In the genomic region with DNA sequence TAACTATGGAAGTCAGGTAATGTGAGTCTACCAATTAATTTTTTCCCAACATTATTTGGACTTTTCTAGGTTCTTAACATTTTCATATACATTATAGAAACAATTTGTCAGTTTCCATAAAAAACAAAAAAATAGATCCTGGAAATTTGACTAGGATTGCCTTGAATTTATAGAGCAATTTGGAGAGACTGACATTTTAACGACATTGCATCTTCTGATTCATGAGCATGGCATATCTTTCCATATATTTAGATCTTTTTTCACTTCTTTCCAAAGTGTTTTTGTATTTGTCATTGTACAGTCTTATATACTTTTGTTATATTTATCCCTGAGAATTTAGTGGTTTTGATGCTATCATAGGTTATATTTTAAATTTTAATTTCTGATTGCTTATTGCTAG, we compare ENCODE assay signal across 15 cellular contexts. TPM values are rescaled to one million over a fixed set of nuclear protein-coding genes. Genes with fewer than 3 reads are reported as not detected.
DNase-seq lines count a peak whose midpoint lies in the region; ATAC-seq, FAIRE-seq and TF ChIP-seq lines count a peak whose summit lies in the region.
"Had no signal": no experiment of that assay in that cellular context is flagged by ENCODE, and none has a peak within 500 bp of the region (broad histone marks: within the 10 kb centered on the region; RNA-seq: fewer than 3 reads in every experiment).

No MANE protein-coding gene starts in this region.

- no peak overlapping the region for H3K4me3 Mint-ChIP-seq in CD4-positive, CD25-positive, alpha-beta regulatory T cell
- no peak overlapping the region for H3K4me3 Mint-ChIP-seq in T-helper 17 cell
- H3K4me3 Mint-ChIP-seq: CD8-positive, alpha-beta T cell; H9 had no signal

- no peaks in the 10 kb centered on the region for H3K9me2 ChIP-seq in neural cell (ENCODE audit: insufficient read depth, low read length)

- H3K27ac ChIP-seq in CD4-positive, CD25-positive, alpha-beta regulatory T cell (ENCODE audit: insufficient read depth, low read length, poor library complexity, severe bottlenecking): no peak overlapping the region
- H3K27ac ChIP-seq in neural cell (ENCODE audit: low read length): no peak overlapping the region
- H3K27ac ChIP-seq: A549, C4-2B had no signal

- no peak for DNase-seq in CD4-positive, CD25-positive, alpha-beta regulatory T cell
- DNase-seq in D721Med (ENCODE audit: insufficient read length, low spot score) (no peak), T-helper 17 cell (no peak), NCI-H1436 (lab: John Stamatoyannopoulos, UW) (no peak)
- DNase-seq: BE2C; CD8-positive, alpha-beta T cell; COR-L47; DND-41; GOT3; H9 had no signal

- H3K27me3 ChIP-seq in CD4-positive, CD25-positive, alpha-beta regulatory T cell (ENCODE audit: control insufficient read depth, insufficient read depth, low read length): no peaks in the 10 kb centered on the region
- H3K27me3 ChIP-seq in neural cell (ENCODE audit: insufficient read depth, low read depth, low read length): no peaks in the 10 kb centered on the region
- H3K27me3 ChIP-seq: BE2C had no signal

- peak overlapping the region; percentile 23 for H3K4me3 ChIP-seq in CD4-positive, CD25-positive, alpha-beta regulatory T cell (ENCODE audit: low read depth, low read length)
- H3K4me3 ChIP-seq in neural cell (ENCODE audit: low read length): no peak overlapping the region
- H3K4me3 ChIP-seq: A549 had no signal

- ATAC-seq in CD4-positive, CD25-positive, alpha-beta regulatory T cell (ENCODE audit: low read depth in 2 of 2): no peak
- no peak for ATAC-seq in T-helper 17 cell
- no peak for ATAC-seq in HG03457 (IDR thresholded peaks at IDR 0.05; ENCODE audit: unreplicated experiment)
- ATAC-seq: A549; CD8-positive, alpha-beta T cell had no signal

- peaks cover 21% of the 10 kb centered on the region for H3K4me1 ChIP-seq in CD4-positive, CD25-positive, alpha-beta regulatory T cell (ENCODE audit: control insufficient read depth, insufficient read depth, low read length, poor library complexity, severe bottlenecking)
- H3K4me1 ChIP-seq: A549, BE2C had no signal

- TF ChIP-seq RAD21 in neural cell (conservative IDR thresholded peaks at IDR 0.05): no peak

- TF ChIP-seq EP300 in neural cell (conservative IDR thresholded peaks at IDR 0.05; ENCODE audit: poor library complexity, severe bottlenecking): no peak

- H3K4me2 ChIP-seq in neural cell (ENCODE audit: low read length): peak overlapping the region; percentile 40
- H3K4me2 ChIP-seq: A549 had no signal

- no peak overlapping the region for H3K27ac Mint-ChIP-seq in CD4-positive, CD25-positive, alpha-beta regulatory T cell
- peak overlapping the region; percentile 47 for H3K27ac Mint-ChIP-seq in T-helper 17 cell
- H3K27ac Mint-ChIP-seq: CD8-positive, alpha-beta T cell; H9 had no signal

- H3K4me1 Mint-ChIP-seq in CD4-positive, CD25-positive, alpha-beta regulatory T cell: peaks cover 43 to 93% (median 67%) of the 10 kb centered on the region in 4 donors
- peaks cover 52% of the 10 kb centered on the region for H3K4me1 Mint-ChIP-seq in T-helper 17 cell

- TF ChIP-seq CTCF in D721Med (IDR thresholded peaks at IDR 0.05; ENCODE audit: insufficient read depth, missing control alignments): no peak
- no peak for TF ChIP-seq CTCF in neural cell (IDR thresholded peaks at IDR 0.05; ENCODE audit: poor library complexity, severe bottlenecking)

- peaks cover 28% of the 10 kb centered on the region for H3K79me2 ChIP-seq in neural cell (replicated peaks; ENCODE audit: insufficient read depth, low read length)

- peaks cover 38% of the 10 kb centered on the region for H3K36me3 Mint-ChIP-seq in CD4-positive, CD25-positive, alpha-beta regulatory T cell
- H3K36me3 Mint-ChIP-seq in T-helper 17 cell (ENCODE audit: low read depth): peaks cover 3% of the 10 kb centered on the region

- no peaks in the 10 kb centered on the region for H3K9me3 ChIP-seq in CD4-positive, CD25-positive, alpha-beta regulatory T cell (ENCODE audit: control insufficient read depth in 2 of 2, low read length in 2 of 2)
- H3K9me3 ChIP-seq in T-helper 17 cell (ENCODE audit: control insufficient read depth, low read length, poor library complexity, severe bottlenecking) (no peaks in the 10 kb centered on the region), neural cell (ENCODE audit: low read length) (no peaks in the 10 kb centered on the region)
- H3K9me3 ChIP-seq: A549, BE2C had no signal

- H2AFZ ChIP-seq in neural cell (ENCODE audit: low read depth, low read length): no peak overlapping the region

- peaks cover 41% of the 10 kb centered on the region for H3K36me3 ChIP-seq in CD4-positive, CD25-positive, alpha-beta regulatory T cell (ENCODE audit: control insufficient read depth, insufficient read depth, low read length)
- no peaks in the 10 kb centered on the region for H3K36me3 ChIP-seq in neural cell (ENCODE audit: insufficient read depth, low read length)
- H3K36me3 ChIP-seq: BE2C had no signal

- no peaks in the 10 kb centered on the region for H3F3A ChIP-seq in neural cell (ENCODE audit: insufficient read depth, low read length, poor library complexity, severe bottlenecking)

- no peaks in the 10 kb centered on the region for H3K27me3 Mint-ChIP-seq in CD4-positive, CD25-positive, alpha-beta regulatory T cell
- H3K27me3 Mint-ChIP-seq in T-helper 17 cell: no peaks in the 10 kb centered on the region
- H3K27me3 Mint-ChIP-seq: IgD-negative memory B cell had no signal

- no peaks in the 10 kb centered on the region for H3K9me3 Mint-ChIP-seq in CD4-positive, CD25-positive, alpha-beta regulatory T cell
- H3K9me3 Mint-ChIP-seq: CD8-positive, alpha-beta T cell; H9 had no signal

- H4K20me1 ChIP-seq in neural cell (ENCODE audit: insufficient read depth): no peaks in the 10 kb centered on the region

- H3K9ac ChIP-seq in neural cell (ENCODE audit: low read length): no peak overlapping the region

- peak; percentile 32 for FAIRE-seq in D721Med (lab: Jason Lieb, UNC)
- FAIRE-seq: A549 had no signal

TF ChIP-seq in neural cell, 6 proteins besides CTCF, POLR2A, EP300 and RAD21:
- TF ChIP-seq MXI1 (conservative IDR thresholded peaks at IDR 0.05; ENCODE audit: poor library complexity, severe bottlenecking) (no peak), SMC3 (conservative IDR thresholded peaks at IDR 0.05; ENCODE audit: poor library complexity) (no peak), TAF1 (IDR thresholded peaks at IDR 0.05; ENCODE audit: low read depth) (no peak), EZH2 (IDR thresholded peaks at IDR 0.05; ENCODE audit: borderline replicate concordance, insufficient read depth, low read length, poor library complexity, severe bottlenecking) (no peak), POLR2AphosphoS5 (IDR thresholded peaks at IDR 0.05) (no peak)
- TF ChIP-seq, protein P1, sequence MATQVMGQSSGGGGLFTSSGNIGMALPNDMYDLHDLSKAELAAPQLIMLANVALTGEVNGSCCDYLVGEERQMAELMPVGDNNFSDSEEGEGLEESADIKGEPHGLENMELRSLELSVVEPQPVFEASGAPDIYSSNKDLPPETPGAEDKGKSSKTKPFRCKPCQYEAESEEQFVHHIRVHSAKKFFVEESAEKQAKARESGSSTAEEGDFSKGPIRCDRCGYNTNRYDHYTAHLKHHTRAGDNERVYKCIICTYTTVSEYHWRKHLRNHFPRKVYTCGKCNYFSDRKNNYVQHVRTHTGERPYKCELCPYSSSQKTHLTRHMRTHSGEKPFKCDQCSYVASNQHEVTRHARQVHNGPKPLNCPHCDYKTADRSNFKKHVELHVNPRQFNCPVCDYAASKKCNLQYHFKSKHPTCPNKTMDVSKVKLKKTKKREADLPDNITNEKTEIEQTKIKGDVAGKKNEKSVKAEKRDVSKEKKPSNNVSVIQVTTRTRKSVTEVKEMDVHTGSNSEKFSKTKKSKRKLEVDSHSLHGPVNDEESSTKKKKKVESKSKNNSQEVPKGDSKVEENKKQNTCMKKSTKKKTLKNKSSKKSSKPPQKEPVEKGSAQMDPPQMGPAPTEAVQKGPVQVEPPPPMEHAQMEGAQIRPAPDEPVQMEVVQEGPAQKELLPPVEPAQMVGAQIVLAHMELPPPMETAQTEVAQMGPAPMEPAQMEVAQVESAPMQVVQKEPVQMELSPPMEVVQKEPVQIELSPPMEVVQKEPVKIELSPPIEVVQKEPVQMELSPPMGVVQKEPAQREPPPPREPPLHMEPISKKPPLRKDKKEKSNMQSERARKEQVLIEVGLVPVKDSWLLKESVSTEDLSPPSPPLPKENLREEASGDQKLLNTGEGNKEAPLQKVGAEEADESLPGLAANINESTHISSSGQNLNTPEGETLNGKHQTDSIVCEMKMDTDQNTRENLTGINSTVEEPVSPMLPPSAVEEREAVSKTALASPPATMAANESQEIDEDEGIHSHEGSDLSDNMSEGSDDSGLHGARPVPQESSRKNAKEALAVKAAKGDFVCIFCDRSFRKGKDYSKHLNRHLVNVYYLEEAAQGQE (IDR thresholded peaks at IDR 0.05; ENCODE audit: borderline replicate concordance): no peak

RNA-seq across cellular contexts. Expression of a gene that starts 42.0 kb away (rescaled TPM):
- 200 TPM for total RNA-seq in CD4-positive, CD25-positive, alpha-beta regulatory T cell
- polyA plus RNA-seq in CD4-positive, CD25-positive, alpha-beta regulatory T cell: 10 to 100 TPM; 28.2 to 41.9 (median 37.0) TPM
- total RNA-seq in T-helper 17 cell: 100 to 1,000 TPM; 191 to 257 TPM
- 25.1 and 32.3 TPM in 2 replicates for polyA plus RNA-seq in neural cell
- 146 and 178 TPM in 2 replicates for polyA minus RNA-seq in neural cell
